In the genomic region with DNA sequence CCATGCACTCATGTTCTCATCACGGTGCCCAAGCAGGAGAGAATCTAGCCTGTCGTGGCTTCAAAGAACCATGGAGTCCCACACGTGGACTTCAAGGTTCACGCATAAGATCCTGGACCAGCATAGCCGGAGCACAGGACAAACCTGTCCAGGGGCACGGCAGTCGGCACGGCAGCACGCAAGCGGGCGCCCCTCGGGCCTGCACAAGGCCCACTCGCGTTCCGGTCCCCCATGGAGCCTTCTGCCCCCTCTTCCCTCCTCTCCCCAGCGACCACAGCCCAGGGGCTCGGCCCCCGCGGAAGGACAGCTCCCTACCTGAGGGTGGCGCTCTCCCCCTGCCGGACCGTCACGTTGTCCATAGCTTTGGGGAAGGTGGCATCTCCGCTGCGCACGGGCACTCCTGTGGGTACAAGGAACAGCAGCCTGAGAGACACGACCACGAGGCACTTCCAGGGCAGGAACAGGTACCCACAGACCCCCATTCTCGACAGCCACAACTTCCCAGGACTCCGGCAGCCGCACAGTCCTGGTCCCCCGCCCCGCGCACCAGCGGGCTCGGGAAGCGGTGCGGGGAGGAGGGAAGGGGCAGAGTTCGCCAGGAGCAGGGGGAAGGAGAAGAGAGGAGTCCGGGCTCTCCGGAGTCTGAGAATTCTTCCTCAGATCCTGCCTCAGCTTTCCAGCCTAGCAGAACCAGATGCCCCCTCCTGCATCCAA, we compare ENCODE assay signal across 11 cellular contexts.
DNase-seq lines count a peak whose midpoint lies in the region; ATAC-seq and TF ChIP-seq lines count a peak whose summit lies in the region.
"Had no signal": no experiment of that assay in that cellular context is flagged by ENCODE, and none has a peak within 500 bp of the region (broad histone marks: within the 10 kb centered on the region; RNA-seq: fewer than 3 reads in every experiment).

No MANE protein-coding gene starts in this region.

- no peak overlapping the region for H2BK15ac ChIP-seq in H9 (ENCODE audit: low read depth, low read length)

- TF ChIP-seq CTCF in H9 (conservative IDR thresholded peaks at IDR 0.05) (peak; percentile 75), WERI-Rb-1 (IDR thresholded peaks at IDR 0.05; ENCODE audit: low read depth, low read length) (peak; percentile 63)

- no peaks in the 10 kb centered on the region; a peak in 1 of 5 replicates for H3K9me3 Mint-ChIP-seq in H9

- no peaks in the 10 kb centered on the region for H3K79me1 ChIP-seq in H9 (ENCODE audit: insufficient read depth, low read depth, low read length, poor library complexity, severe bottlenecking)

- H4K8ac ChIP-seq in H9 (replicated peaks; ENCODE audit: insufficient read length, low read depth, low read length): no peak overlapping the region

- no peak overlapping the region for H3K27ac ChIP-seq in H9 (ENCODE audit: insufficient read length, low read depth, low read length)
- no peak overlapping the region for H3K27ac ChIP-seq in WERI-Rb-1
- no peak overlapping the region for H3K27ac ChIP-seq in iPS-18a (ENCODE audit: low read length)
- H3K27ac ChIP-seq: lower lobe of right lung had no signal

- no peak overlapping the region for H3K4ac ChIP-seq in H9 (ENCODE audit: low read depth, low read length)

- peaks cover 15% of the 10 kb centered on the region for H3K23me2 ChIP-seq in H9 (ENCODE audit: insufficient read length, low read depth, low read length, poor library complexity, severe bottlenecking)

- peaks cover 13 to 18% of the 10 kb centered on the region in 2 experiments for H3K4me1 Mint-ChIP-seq in H9

- H3T11ph ChIP-seq in H9 (ENCODE audit: low read length): no peak overlapping the region

- no peaks in the 10 kb centered on the region for H3K36me3 Mint-ChIP-seq in H9 (ENCODE audit: insufficient read depth in 1 of 3, low read depth in 3 of 3)

- H2BK120ac ChIP-seq in H9 (ENCODE audit: low read depth, low read length, poor library complexity, severe bottlenecking): no peak overlapping the region

- H2BK5ac ChIP-seq in H9 (ENCODE audit: insufficient read length, low read length): no peak overlapping the region

- H3K79me2 ChIP-seq in H9 (ENCODE audit: insufficient read depth, low read length): no peaks in the 10 kb centered on the region

- peak overlapping the region; percentile 50 for H3K4me3 ChIP-seq in WERI-Rb-1 (ENCODE audit: low read depth, low read length)
- H3K4me3 ChIP-seq in iPS-18a (ENCODE audit: low read length): peak overlapping the region; percentile 80
- peak overlapping the region; percentile 48 for H3K4me3 ChIP-seq in skeletal muscle cell (ENCODE audit: low read depth, low read length)
- H3K4me3 ChIP-seq: lower lobe of right lung had no signal

- H3K4me2 ChIP-seq in H9 (ENCODE audit: insufficient read depth, insufficient read length, low read length): peak overlapping the region; percentile 97

- peak overlapping the region in 1 of 3 experiments; percentile 55; a peak in 1 of 7 replicates for H3K27ac Mint-ChIP-seq in H9

- H3K27me3 ChIP-seq in H9 (ENCODE audit: insufficient read depth, low read length): peaks cover 2% of the 10 kb centered on the region; the same call in 1 of the 2 replicates
- H3K27me3 ChIP-seq in WERI-Rb-1 (ENCODE audit: insufficient read depth, low read depth, severe bottlenecking): peaks cover 20% of the 10 kb centered on the region
- H3K27me3 ChIP-seq in iPS-18a (ENCODE audit: control insufficient read depth, insufficient read depth, low read length): peaks cover 35% of the 10 kb centered on the region

- H3K27me3 Mint-ChIP-seq in H9 (ENCODE audit: low read depth): peaks cover 62% of the 10 kb centered on the region

- no CpG with 5 or more reads among the region's 41 CpGs for WGBS in H9 (ENCODE audit: extremely low coverage, insufficient read length, low lambda C conversion rate)

- no peak overlapping the region for H3K18ac ChIP-seq in H9 (ENCODE audit: insufficient read length, low read depth, low read length)

- no peaks in the 10 kb centered on the region for H4K20me1 ChIP-seq in H9 (ENCODE audit: control insufficient read depth, insufficient read depth, insufficient read length)

- H2BK20ac ChIP-seq in H9 (ENCODE audit: low read depth, low read length, poor library complexity, severe bottlenecking): no peak overlapping the region

- no peak overlapping the region for H3K23ac ChIP-seq in H9 (ENCODE audit: insufficient read length, low read depth, low read length)

- no peak overlapping the region for H2AK5ac ChIP-seq in H9 (ENCODE audit: insufficient read length, low read length)

- H4K5ac ChIP-seq in H9 (ENCODE audit: insufficient read length, low read depth, low read length): no peak overlapping the region

- no peak overlapping the region for H3K56ac ChIP-seq in H9 (ENCODE audit: insufficient read length, low read depth, low read length)

- H3K4me1 ChIP-seq in H9 (ENCODE audit: insufficient read depth, low read length) (no peaks in the 10 kb centered on the region), iPS-18a (ENCODE audit: control insufficient read depth, low read depth, low read length) (no peaks in the 10 kb centered on the region)
- H3K4me1 ChIP-seq: lower lobe of right lung had no signal

- H3K14ac ChIP-seq in H9 (ENCODE audit: insufficient read depth, low read length): no peak overlapping the region

- DNase-seq in H9 (peak; percentile 47), WERI-Rb-1 (peak; percentile 61), skeletal muscle cell (ENCODE audit: low read depth) (no peak), NCI-H446 (lab: John Stamatoyannopoulos, UW) (no peak)
- DNase-seq: activated CD4-positive, alpha-beta T cell treated with anti-CD3 and anti-CD28 coated beads, Interleukin-2, amount 50 U/mL, for 4 hours; DND-41; lower lobe of right lung; NCI-H526 treated with DMSO at 0.1 percent for 48 hours had no signal

- H3K9ac ChIP-seq in H9 (ENCODE audit: extremely low read depth, insufficient read length, low read length): no peak overlapping the region
- no peak overlapping the region for H3K9ac ChIP-seq in iPS-18a (ENCODE audit: low read length)

- ATAC-seq in HG02852 (IDR thresholded peaks at IDR 0.05; ENCODE audit: unreplicated experiment) (no peak), GM18517 (IDR thresholded peaks at IDR 0.05; ENCODE audit: unreplicated experiment) (no peak)

- H4K91ac ChIP-seq in H9 (ENCODE audit: insufficient read length, low read depth, low read length): no peak overlapping the region

- no peaks in the 10 kb centered on the region for H3K36me3 ChIP-seq in WERI-Rb-1
- H3K36me3 ChIP-seq in iPS-18a (ENCODE audit: control insufficient read depth, low read depth, low read length): no peaks in the 10 kb centered on the region
- H3K36me3 ChIP-seq: lower lobe of right lung had no signal

- peak overlapping the region; percentile 73 to 90 for H3K4me3 Mint-ChIP-seq in H9

- no peak overlapping the region for H2BK12ac ChIP-seq in H9 (ENCODE audit: insufficient read length, low read depth, low read length)

- no peaks in the 10 kb centered on the region for H3K9me3 ChIP-seq in H9 (ENCODE audit: control insufficient read depth, low read depth, low read length)
- H3K9me3 ChIP-seq in WERI-Rb-1 (ENCODE audit: severe bottlenecking): no peaks in the 10 kb centered on the region
- H3K9me3 ChIP-seq in iPS-18a (ENCODE audit: control insufficient read depth, low read depth, low read length): no peaks in the 10 kb centered on the region
- H3K9me3 ChIP-seq: lower lobe of right lung had no signal

- no peak overlapping the region for H2AFZ ChIP-seq in H9 (ENCODE audit: low read length)

Comparison
In these comparisons a context has a peak if more than half of its experiments do, and no peak if none do; other contexts are left out.
1. DNase-seq: peak in H9 (single experiment) and WERI-Rb-1 (single experiment); none in skeletal muscle cell (single experiment) and NCI-H446 (0 of 2).
2. Peak in every context shown above with its lines, with median percentiles within 50 percentile points of each other: H3K4me3 ChIP-seq.